Comparison of ENCODE assay signal across 3 cellular contexts in the genomic region with DNA sequence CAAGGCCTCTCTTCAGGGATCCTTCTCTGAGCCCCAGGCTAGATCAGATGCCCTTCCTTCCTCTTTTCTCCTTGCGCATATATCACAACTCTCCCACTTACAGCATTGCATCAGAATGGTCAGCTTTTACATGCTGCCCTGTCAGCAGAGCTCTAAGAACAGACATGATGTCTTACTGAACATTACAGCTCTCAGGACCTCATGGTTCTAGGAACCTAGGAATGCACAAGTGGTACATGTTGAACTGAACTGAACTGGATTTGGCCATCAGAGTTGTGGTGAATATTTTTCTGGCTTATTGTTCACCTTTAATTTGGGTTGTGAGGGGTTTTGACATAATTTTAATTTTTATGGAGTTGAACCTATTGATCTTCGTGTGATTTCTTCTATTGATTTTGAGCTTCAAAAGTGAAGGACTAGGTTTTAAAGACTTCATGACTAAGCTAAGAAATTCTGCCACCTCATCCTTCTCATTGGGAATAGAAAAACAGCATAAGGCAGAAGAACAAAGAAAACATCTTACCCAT.
TF ChIP-seq lines count a peak whose summit lies in the region.

No MANE protein-coding gene starts in this region.

TF ChIP-seq in H1, 55 proteins besides CTCF, POLR2A, EP300 and RAD21:
- TF ChIP-seq BACH1 (IDR thresholded peaks at IDR 0.05; ENCODE audit: low read length) (0 out of 2 replicates have a peak, but pooled peaks have one; percentile 33), SAP30 (IDR thresholded peaks at IDR 0.05; ENCODE audit: insufficient read depth, insufficient replicate concordance, low read length) (no peak)

TF ChIP-seq in WTC11, 78 proteins besides CTCF, POLR2A, EP300 and RAD21:
- TF ChIP-seq, protein P1, sequence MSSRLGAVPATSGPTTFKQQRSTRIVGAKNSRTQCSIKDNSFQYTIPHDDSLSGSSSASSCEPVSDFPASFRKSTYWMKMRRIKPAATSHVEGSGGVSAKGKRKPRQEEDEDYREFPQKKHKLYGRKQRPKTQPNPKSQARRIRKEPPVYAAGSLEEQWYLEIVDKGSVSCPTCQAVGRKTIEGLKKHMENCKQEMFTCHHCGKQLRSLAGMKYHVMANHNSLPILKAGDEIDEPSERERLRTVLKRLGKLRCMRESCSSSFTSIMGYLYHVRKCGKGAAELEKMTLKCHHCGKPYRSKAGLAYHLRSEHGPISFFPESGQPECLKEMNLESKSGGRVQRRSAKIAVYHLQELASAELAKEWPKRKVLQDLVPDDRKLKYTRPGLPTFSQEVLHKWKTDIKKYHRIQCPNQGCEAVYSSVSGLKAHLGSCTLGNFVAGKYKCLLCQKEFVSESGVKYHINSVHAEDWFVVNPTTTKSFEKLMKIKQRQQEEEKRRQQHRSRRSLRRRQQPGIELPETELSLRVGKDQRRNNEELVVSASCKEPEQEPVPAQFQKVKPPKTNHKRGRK (CRISPR knock-in tag; IDR thresholded peaks at IDR 0.05; ENCODE audit: borderline replicate concordance), result no peak
- TF ChIP-seq NR2C2 (CRISPR knock-in tag; IDR thresholded peaks at IDR 0.05), result no peak
- TF ChIP-seq, protein P2, sequence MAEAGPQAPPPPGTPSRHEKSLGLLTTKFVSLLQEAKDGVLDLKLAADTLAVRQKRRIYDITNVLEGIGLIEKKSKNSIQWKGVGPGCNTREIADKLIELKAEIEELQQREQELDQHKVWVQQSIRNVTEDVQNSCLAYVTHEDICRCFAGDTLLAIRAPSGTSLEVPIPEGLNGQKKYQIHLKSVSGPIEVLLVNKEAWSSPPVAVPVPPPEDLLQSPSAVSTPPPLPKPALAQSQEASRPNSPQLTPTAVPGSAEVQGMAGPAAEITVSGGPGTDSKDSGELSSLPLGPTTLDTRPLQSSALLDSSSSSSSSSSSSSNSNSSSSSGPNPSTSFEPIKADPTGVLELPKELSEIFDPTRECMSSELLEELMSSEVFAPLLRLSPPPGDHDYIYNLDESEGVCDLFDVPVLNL (CRISPR knock-in tag; IDR thresholded peaks at IDR 0.05; ENCODE audit: borderline replicate concordance, low read depth), result no peak

TF ChIP-seq in SK-N-SH, 30 proteins besides CTCF, POLR2A, EP300 and RAD21:
- TF ChIP-seq USF1 (IDR thresholded peaks at IDR 0.05; ENCODE audit: borderline replicate concordance, low read depth) (no peak), RXRA (IDR thresholded peaks at IDR 0.05; ENCODE audit: borderline replicate concordance, low read depth) (no peak), MEF2A (IDR thresholded peaks at IDR 0.05; ENCODE audit: borderline replicate concordance, low read depth) (no peak), MXI1 (IDR thresholded peaks at IDR 0.05; ENCODE audit: low read depth, low read length) (no peak), JUND (IDR thresholded peaks at IDR 0.05) (no peak), GABPA (IDR thresholded peaks at IDR 0.05; ENCODE audit: low read depth) (no peak), ZBTB33 (IDR thresholded peaks at IDR 0.05; ENCODE audit: borderline replicate concordance, low read depth) (no peak), POLR2AphosphoS5 (IDR thresholded peaks at IDR 0.05; ENCODE audit: low read depth, low read length) (no peak), FOSL2 (IDR thresholded peaks at IDR 0.05; ENCODE audit: borderline replicate concordance, low read depth) (no peak)
